ENCODE assay signal across 20 cellular contexts in the genomic region with DNA sequence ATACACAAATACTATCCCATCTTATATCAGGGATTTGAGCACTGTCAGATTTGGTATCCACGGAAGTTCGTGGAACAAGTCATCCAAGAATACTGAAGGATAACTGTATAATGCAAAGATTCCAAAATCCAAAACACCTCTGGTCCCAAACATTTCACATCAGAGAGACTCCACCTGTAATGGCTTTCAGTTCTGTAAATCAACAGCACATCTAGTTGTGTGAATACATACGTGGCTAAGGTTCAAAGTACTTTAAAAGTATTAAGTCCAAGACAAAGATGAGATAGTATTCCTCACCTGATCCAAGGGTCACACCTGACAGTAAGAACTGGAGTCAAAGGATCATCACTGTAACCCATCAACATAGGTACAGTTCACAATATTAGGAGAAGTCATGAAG. TPM values are rescaled to one million over a fixed set of nuclear protein-coding genes. Genes with fewer than 3 reads are reported as not detected.
DNase-seq lines count a peak whose midpoint lies in the region; ATAC-seq, FAIRE-seq and TF ChIP-seq lines count a peak whose summit lies in the region.
"Had no signal": no experiment of that assay in that cellular context is flagged by ENCODE, and none has a peak within 500 bp of the region (broad histone marks: within the 10 kb centered on the region; RNA-seq: fewer than 3 reads in every experiment).

No MANE protein-coding gene starts in this region.

- no peaks in the 10 kb centered on the region for H3K27me3 Mint-ChIP-seq in activated naive CD8-positive, alpha-beta T cell
- H3K27me3 Mint-ChIP-seq in type B pancreatic cell (no peaks in the 10 kb centered on the region), nephron progenitor cell (ENCODE audit: low read depth, poor library complexity) (no peaks in the 10 kb centered on the region)
- H3K27me3 Mint-ChIP-seq in activated CD8-positive, alpha-beta T cell treated with anti-CD3 and anti-CD28 coated beads, Interleukin-2, amount 10 ng/mL, durations not matched to agents 7 days and 5 days (ENCODE audit: low read depth), result no peaks in the 10 kb centered on the region
- H3K27me3 Mint-ChIP-seq: stimulated activated naive CD8-positive, alpha-beta T cell treated with anti-CD3 and anti-CD28 coated beads, Interleukin-15, amount 100 ng/mL, for 72 hours had no signal

- H3K36me3 Mint-ChIP-seq in activated naive CD8-positive, alpha-beta T cell, result no peaks in the 10 kb centered on the region
- peaks cover 17% of the 10 kb centered on the region for H3K36me3 Mint-ChIP-seq in type B pancreatic cell
- peaks cover 20% of the 10 kb centered on the region for H3K36me3 Mint-ChIP-seq in activated CD8-positive, alpha-beta T cell treated with anti-CD3 and anti-CD28 coated beads, Interleukin-2, amount 10 ng/mL, durations not matched to agents 7 days and 5 days (ENCODE audit: low read depth)
- H3K36me3 Mint-ChIP-seq in nephron progenitor cell (ENCODE audit: low read depth), result peaks cover 90% of the 10 kb centered on the region

- H3K27ac Mint-ChIP-seq in activated naive CD8-positive, alpha-beta T cell, result peak overlapping the region; percentile 25
- peak overlapping the region; percentile 24 for H3K27ac Mint-ChIP-seq in type B pancreatic cell
- no peak overlapping the region for H3K27ac Mint-ChIP-seq in activated CD8-positive, alpha-beta T cell treated with anti-CD3 and anti-CD28 coated beads, Interleukin-2, amount 10 ng/mL, durations not matched to agents 7 days and 5 days
- H3K27ac Mint-ChIP-seq in nephron progenitor cell, result no peak overlapping the region
- H3K27ac Mint-ChIP-seq: stimulated activated naive CD8-positive, alpha-beta T cell treated with anti-CD3 and anti-CD28 coated beads, Interleukin-15, amount 100 ng/mL, for 72 hours had no signal

- no peak for TF ChIP-seq CTCF in type B pancreatic cell (conservative IDR thresholded peaks at IDR 0.05)
- TF ChIP-seq CTCF in nephron progenitor cell (IDR thresholded peaks at IDR 0.05), result no peak

- ATAC-seq in left lobe of liver, result peak; percentile 32
- no peak for ATAC-seq in activated CD8-positive, alpha-beta T cell treated with anti-CD3 and anti-CD28 coated beads, Interleukin-2, amount 10 ng/mL, durations not matched to agents 7 days and 5 days
- ATAC-seq: Panc1 had no signal

- H3K4me1 Mint-ChIP-seq in activated naive CD8-positive, alpha-beta T cell (ENCODE audit: low read depth), result peaks cover 93% of the 10 kb centered on the region
- H3K4me1 Mint-ChIP-seq in type B pancreatic cell (ENCODE audit: unreplicated experiment) (peaks cover 26% of the 10 kb centered on the region), nephron progenitor cell (no peaks in the 10 kb centered on the region)
- H3K4me1 Mint-ChIP-seq in activated CD8-positive, alpha-beta T cell treated with anti-CD3 and anti-CD28 coated beads, Interleukin-2, amount 10 ng/mL, durations not matched to agents 7 days and 5 days (ENCODE audit: low read depth), result peaks cover 70% of the 10 kb centered on the region

- DNase-seq in H54 (ENCODE audit: insufficient read length, low spot score), result no peak
- no peak for DNase-seq in left lobe of liver (ENCODE audit: low spot score)
- DNase-seq in type B pancreatic cell (ENCODE audit: extremely low spot score, unreplicated experiment), result no peak
- DNase-seq in activated CD8-positive, alpha-beta T cell treated with anti-CD3 and anti-CD28 coated beads, Interleukin-2, amount 10 ng/mL, durations not matched to agents 7 days and 5 days, result no peak
- DNase-seq in NCI-H146 treated with DMSO at 0.1 percent for 48 hours (lab: John Stamatoyannopoulos, UW; ENCODE audit: unreplicated experiment), result no peak
- no peak for DNase-seq in nephron progenitor cell
- DNase-seq: activated CD8-positive, alpha-beta memory T cell treated with anti-CD3 and anti-CD28 coated beads, Interleukin-2, amount 50 U/mL, for 48 hours; activated effector memory CD4-positive, alpha-beta T cell treated with Interleukin-2 at 50 U/mL for 16 hours; AML-193; central memory CD4-positive, alpha-beta T cell; effector CD4-positive, alpha-beta T cell; MM.1S; NCI-H1694 treated with DMSO at 0.1 percent for 48 hours; posterior cingulate gyrus; stimulated activated CD4-positive, alpha-beta T cell treated with anti-CD3 and anti-CD28 coated beads, Interleukin-2, amount 100 ng/mL, for 24 hours; stimulated activated naive CD8-positive, alpha-beta T cell treated with anti-CD3 and anti-CD28 coated beads, Interleukin-15, amount 100 ng/mL, for 72 hours had no signal

- CTCF ChIA-PET in activated CD8-positive, alpha-beta T cell treated with anti-CD3 and anti-CD28 coated beads, Interleukin-2, amount 10 ng/mL, durations not matched to agents 7 days and 5 days (lab: Charles Lee), result no interaction called here

- POLR2A ChIA-PET in activated CD8-positive, alpha-beta T cell treated with anti-CD3 and anti-CD28 coated beads, Interleukin-2, amount 10 ng/mL, durations not matched to agents 7 days and 5 days (lab: Charles Lee), result interaction anchor here (0.6 kb wide), 1 partner anchor 51 kb away, joined by 3 read pairs; no protein-coding TSS in a partner anchor

- peak overlapping the region; percentile 28 for H3K4me3 Mint-ChIP-seq in activated naive CD8-positive, alpha-beta T cell
- no peak overlapping the region for H3K4me3 Mint-ChIP-seq in type B pancreatic cell
- no peak overlapping the region for H3K4me3 Mint-ChIP-seq in activated CD8-positive, alpha-beta T cell treated with anti-CD3 and anti-CD28 coated beads, Interleukin-2, amount 10 ng/mL, durations not matched to agents 7 days and 5 days
- H3K4me3 Mint-ChIP-seq in nephron progenitor cell, result no peak overlapping the region

- H3K9me3 Mint-ChIP-seq in activated naive CD8-positive, alpha-beta T cell (ENCODE audit: low read depth), result no peaks in the 10 kb centered on the region
- H3K9me3 Mint-ChIP-seq in type B pancreatic cell (no peaks in the 10 kb centered on the region), nephron progenitor cell (peaks cover 37% of the 10 kb centered on the region)
- H3K9me3 Mint-ChIP-seq in activated CD8-positive, alpha-beta T cell treated with anti-CD3 and anti-CD28 coated beads, Interleukin-2, amount 10 ng/mL, durations not matched to agents 7 days and 5 days (ENCODE audit: insufficient read depth), result peaks cover 3% of the 10 kb centered on the region
- H3K9me3 Mint-ChIP-seq: stimulated activated naive CD8-positive, alpha-beta T cell treated with anti-CD3 and anti-CD28 coated beads, Interleukin-15, amount 100 ng/mL, for 72 hours had no signal

- TF ChIP-seq POLR2A in H54 (IDR thresholded peaks at IDR 0.05; ENCODE audit: low read depth, low read length), result no peak

- peak; percentile 80 for FAIRE-seq in H54 (lab: Jason Lieb, UNC)
- FAIRE-seq: frontal cortex, G401.6 had no signal

RNA-seq across cellular contexts. Expression of a gene that starts 54.8 kb away (rescaled TPM):
- total RNA-seq in left lobe of liver, result 23.2 TPM
- total RNA-seq in type B pancreatic cell (ENCODE audit: low replicate concordance), result 85.4 and 129 TPM in 2 replicates
- 10 to 100 TPM; 80.5 to 82.8 TPM for total RNA-seq in activated CD8-positive, alpha-beta T cell treated with anti-CD3 and anti-CD28 coated beads, Interleukin-2, amount 10 ng/mL, durations not matched to agents 7 days and 5 days

Comparison
In these comparisons a context has a peak if more than half of its experiments do, and no peak if none do; other contexts are left out.
1. H3K27ac Mint-ChIP-seq: peak in activated naive CD8-positive, alpha-beta T cell (single experiment) and type B pancreatic cell (single experiment); none in activated CD8-positive, alpha-beta T cell treated with anti-CD3 and anti-CD28 coated beads, Interleukin-2, amount 10 ng/mL, durations not matched to agents 7 days and 5 days (single experiment) and nephron progenitor cell (single experiment).